Comparison of ENCODE assay signal across 19 cellular contexts in the genomic region with DNA sequence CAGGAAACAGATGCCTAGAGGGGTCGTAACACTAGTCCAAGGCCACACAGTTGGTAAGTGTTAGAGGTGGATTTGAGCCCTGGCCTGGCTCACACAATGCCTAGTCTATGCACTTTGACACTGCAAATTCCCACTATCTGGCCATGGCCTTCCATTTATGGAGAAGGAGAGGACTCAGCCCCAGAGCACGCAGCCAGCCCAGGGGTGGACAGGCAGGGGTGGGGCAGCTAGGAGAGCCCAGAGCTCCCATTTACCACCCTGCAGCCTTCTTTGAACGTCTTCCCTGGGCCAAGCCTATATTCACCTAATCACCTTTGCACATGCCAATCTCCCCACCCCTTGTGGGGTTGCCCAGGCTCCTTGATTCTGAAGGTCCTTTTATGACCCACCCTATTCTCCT.
A peak's percentile ranks its signal among the peaks of the same experiment; 100 is the strongest.
DNase-seq lines count a peak whose midpoint lies in the region; ATAC-seq and TF ChIP-seq lines count a peak whose summit lies in the region.
"Had no signal": no experiment of that assay in that cellular context is flagged by ENCODE, and none has a peak within 500 bp of the region (broad histone marks: within the 10 kb centered on the region; RNA-seq: fewer than 3 reads in every experiment).

No MANE protein-coding gene starts in this region.

- 87% methylated on average over 3 of the region's 3 CpGs for WGBS in esophagus muscularis mucosa

- no peak for TF ChIP-seq POLR2A in esophagus muscularis mucosa (IDR thresholded peaks at IDR 0.05; ENCODE audit: low read depth)

- H3K27me3 ChIP-seq in esophagus muscularis mucosa: no peaks in the 10 kb centered on the region
- H3K27me3 ChIP-seq: BLaER1 had no signal

- no peak overlapping the region for H3K4me3 ChIP-seq in esophagus muscularis mucosa
- H3K4me3 ChIP-seq: BLaER1, GM12878, GM23248 had no signal

- intact Hi-C loops in activated CD8-positive, alpha-beta T cell treated with anti-CD3 and anti-CD28 coated beads for 36 hours (cut with micrococcal nuclease): no loop called here
- intact Hi-C loops in esophagus muscularis mucosa (cut with DNase I): no loop called here

- peaks cover 0 to 17% (median 3%) of the 10 kb centered on the region in 4 donors for H3K9me3 ChIP-seq in esophagus muscularis mucosa

- H3K4me1 ChIP-seq in esophagus muscularis mucosa: no peaks in the 10 kb centered on the region
- H3K4me1 ChIP-seq: BLaER1 had no signal

- peaks cover 9% of the 10 kb centered on the region for H3K36me3 Mint-ChIP-seq in activated CD8-positive, alpha-beta T cell treated with anti-CD3 and anti-CD28 coated beads, Interleukin-2, amount 10 ng/mL, durations not matched to agents 7 days and 5 days (ENCODE audit: low read depth)
- H3K36me3 Mint-ChIP-seq in activated CD8-positive, alpha-beta T cell treated with anti-CD3 and anti-CD28 coated beads for 36 hours (ENCODE audit: low read depth): no peaks in the 10 kb centered on the region
- no peaks in the 10 kb centered on the region for H3K36me3 Mint-ChIP-seq in osteocyte (ENCODE audit: unreplicated experiment)

- CTCF ChIA-PET in activated CD8-positive, alpha-beta T cell treated with anti-CD3 and anti-CD28 coated beads, Interleukin-2, amount 10 ng/mL, durations not matched to agents 7 days and 5 days (lab: Charles Lee): interaction anchor here (1.3 kb wide), 1 partner anchor 8 kb away, joined by 3 read pairs; no protein-coding TSS in a partner anchor
- CTCF ChIA-PET in activated CD8-positive, alpha-beta T cell treated with anti-CD3 and anti-CD28 coated beads for 36 hours (lab: Charles Lee): interaction anchor here (2.3 kb wide), 1 partner anchor 95 kb away, joined by 11 read pairs; no protein-coding TSS in a partner anchor

- H3K27me3 Mint-ChIP-seq in activated CD8-positive, alpha-beta T cell treated with anti-CD3 and anti-CD28 coated beads, Interleukin-2, amount 10 ng/mL, durations not matched to agents 7 days and 5 days (ENCODE audit: low read depth): peaks cover 9% of the 10 kb centered on the region
- H3K27me3 Mint-ChIP-seq in activated CD8-positive, alpha-beta T cell treated with anti-CD3 and anti-CD28 coated beads for 36 hours: no peaks in the 10 kb centered on the region
- H3K27me3 Mint-ChIP-seq in osteocyte (ENCODE audit: unreplicated experiment): no peaks in the 10 kb centered on the region
- H3K27me3 Mint-ChIP-seq: B cell; CD4-positive, CD25-positive, alpha-beta regulatory T cell had no signal

- no peak overlapping the region for H3K4me3 Mint-ChIP-seq in activated CD8-positive, alpha-beta T cell treated with anti-CD3 and anti-CD28 coated beads, Interleukin-2, amount 10 ng/mL, durations not matched to agents 7 days and 5 days
- no peak overlapping the region for H3K4me3 Mint-ChIP-seq in activated CD8-positive, alpha-beta T cell treated with anti-CD3 and anti-CD28 coated beads for 36 hours
- H3K4me3 Mint-ChIP-seq in osteocyte (ENCODE audit: unreplicated experiment): no peak overlapping the region
- H3K4me3 Mint-ChIP-seq: B cell; CD4-positive, CD25-positive, alpha-beta regulatory T cell; CD8-positive, alpha-beta T cell had no signal

- no peaks in the 10 kb centered on the region for H3K4me1 Mint-ChIP-seq in activated CD8-positive, alpha-beta T cell treated with anti-CD3 and anti-CD28 coated beads, Interleukin-2, amount 10 ng/mL, durations not matched to agents 7 days and 5 days (ENCODE audit: low read depth)
- H3K4me1 Mint-ChIP-seq in activated CD8-positive, alpha-beta T cell treated with anti-CD3 and anti-CD28 coated beads for 36 hours (ENCODE audit: low read depth): no peaks in the 10 kb centered on the region
- no peaks in the 10 kb centered on the region for H3K4me1 Mint-ChIP-seq in osteocyte (ENCODE audit: unreplicated experiment)
- H3K4me1 Mint-ChIP-seq: B cell had no signal

- H3K27ac ChIP-seq in esophagus muscularis mucosa (replicated peaks in 1 of 4): no peak overlapping the region
- H3K27ac ChIP-seq: 22Rv1, BLaER1, C4-2B, GM23248 had no signal

- TF ChIP-seq CTCF in activated CD8-positive, alpha-beta T cell treated with anti-CD3 and anti-CD28 coated beads for 36 hours (IDR thresholded peaks at IDR 0.05): no peak
- no peak for TF ChIP-seq CTCF in esophagus muscularis mucosa (IDR thresholded peaks at IDR 0.05)
- no peak for TF ChIP-seq CTCF in osteocyte (IDR thresholded peaks at IDR 0.05)

- POLR2A ChIA-PET in activated CD8-positive, alpha-beta T cell treated with anti-CD3 and anti-CD28 coated beads, Interleukin-2, amount 10 ng/mL, durations not matched to agents 7 days and 5 days (lab: Charles Lee): no interaction called here
- POLR2A ChIA-PET in activated CD8-positive, alpha-beta T cell treated with anti-CD3 and anti-CD28 coated beads for 36 hours (lab: Charles Lee): no interaction called here

- DNase-seq in activated CD8-positive, alpha-beta T cell treated with anti-CD3 and anti-CD28 coated beads, Interleukin-2, amount 10 ng/mL, durations not matched to agents 7 days and 5 days: peak; percentile 16
- no peak for DNase-seq in activated CD8-positive, alpha-beta T cell treated with anti-CD3 and anti-CD28 coated beads for 36 hours
- DNase-seq in esophagus muscularis mucosa (ENCODE audit: extremely low spot score) (peak; percentile 62), osteocyte (ENCODE audit: extremely low spot score, unreplicated experiment) (peak; percentile 64), NCI-H2196 treated with DMSO at 0.1 percent for 48 hours (lab: John Stamatoyannopoulos, UW; ENCODE audit: unreplicated experiment) (no peak)
- no peak for DNase-seq in activated CD4-positive, alpha-beta T cell treated with anti-CD3 and anti-CD28 coated beads for 48 hours
- DNase-seq: Caco-2; CD4-positive, CD25-positive, alpha-beta regulatory T cell; CD8-positive, alpha-beta T cell; DMS153; DND-41; GM23248; H7; HCEC 1CT had no signal

- TF ChIP-seq EP300 in esophagus muscularis mucosa (IDR thresholded peaks at IDR 0.05): no peak

- no peaks in the 10 kb centered on the region for H3K9me3 Mint-ChIP-seq in activated CD8-positive, alpha-beta T cell treated with anti-CD3 and anti-CD28 coated beads, Interleukin-2, amount 10 ng/mL, durations not matched to agents 7 days and 5 days (ENCODE audit: insufficient read depth)
- H3K9me3 Mint-ChIP-seq in activated CD8-positive, alpha-beta T cell treated with anti-CD3 and anti-CD28 coated beads for 36 hours: no peaks in the 10 kb centered on the region
- H3K9me3 Mint-ChIP-seq in osteocyte (ENCODE audit: unreplicated experiment): peaks cover 17% of the 10 kb centered on the region

- H3K36me3 ChIP-seq in esophagus muscularis mucosa: no peaks in the 10 kb centered on the region

- no peak overlapping the region for H3K27ac Mint-ChIP-seq in activated CD8-positive, alpha-beta T cell treated with anti-CD3 and anti-CD28 coated beads, Interleukin-2, amount 10 ng/mL, durations not matched to agents 7 days and 5 days
- no peak overlapping the region for H3K27ac Mint-ChIP-seq in activated CD8-positive, alpha-beta T cell treated with anti-CD3 and anti-CD28 coated beads for 36 hours
- H3K27ac Mint-ChIP-seq in osteocyte (ENCODE audit: unreplicated experiment): no peak overlapping the region
- H3K27ac Mint-ChIP-seq: B cell; CD8-positive, alpha-beta T cell had no signal

- ATAC-seq in activated CD8-positive, alpha-beta T cell treated with anti-CD3 and anti-CD28 coated beads, Interleukin-2, amount 10 ng/mL, durations not matched to agents 7 days and 5 days: no peak
- no peak for ATAC-seq in activated CD8-positive, alpha-beta T cell treated with anti-CD3 and anti-CD28 coated beads for 36 hours
- ATAC-seq: CD8-positive, alpha-beta T cell; GM12878 had no signal

Comparison
In these comparisons a context has a peak if more than half of its experiments do, and no peak if none do; other contexts are left out.
1. DNase-seq: peak in activated CD8-positive, alpha-beta T cell treated with anti-CD3 and anti-CD28 coated beads, Interleukin-2, amount 10 ng/mL, durations not matched to agents 7 days and 5 days (single experiment), esophagus muscularis mucosa (single experiment) and osteocyte (single experiment); none in activated CD8-positive, alpha-beta T cell treated with anti-CD3 and anti-CD28 coated beads for 36 hours (single experiment), activated CD4-positive, alpha-beta T cell treated with anti-CD3 and anti-CD28 coated beads for 48 hours (single experiment) and NCI-H2196 treated with DMSO at 0.1 percent for 48 hours (single experiment).